ENCODE assay signal across 1 cellular context in the genomic region with DNA sequence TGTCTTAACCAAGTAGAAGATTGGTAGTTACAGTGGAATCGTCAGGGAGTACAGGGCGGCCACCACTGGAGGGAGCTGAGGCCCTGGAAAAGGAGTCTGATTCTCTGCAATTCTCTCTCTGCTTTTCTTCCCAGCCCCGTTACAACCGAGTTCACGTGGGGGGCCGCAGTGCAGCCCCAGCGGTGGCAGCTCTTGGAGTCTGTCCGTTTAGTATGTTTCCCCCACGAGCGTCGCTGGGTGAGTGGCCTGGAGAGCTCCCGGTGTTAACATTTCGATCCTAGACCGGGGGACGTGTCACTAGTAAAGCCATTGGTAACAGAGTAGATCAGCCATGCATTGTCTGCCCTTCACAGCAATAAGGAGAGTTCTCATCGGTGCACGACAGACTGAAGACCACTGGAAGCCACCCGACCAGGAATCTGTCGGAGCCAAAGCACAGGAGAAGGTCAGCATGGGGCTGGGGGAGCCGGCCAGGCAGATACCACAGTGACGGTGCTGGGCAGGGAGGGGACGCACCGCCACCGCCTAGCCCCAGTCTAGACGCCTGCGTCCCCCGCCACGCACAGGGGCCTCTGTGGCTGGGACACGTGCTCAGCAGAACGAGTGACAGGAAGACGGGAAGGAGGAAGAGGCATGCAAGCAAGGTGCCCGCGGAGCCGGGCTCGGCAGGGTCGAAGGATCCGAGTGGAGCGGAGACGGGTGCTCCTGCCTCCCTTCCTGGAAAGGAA.
TF ChIP-seq lines count a peak whose summit lies in the region.

No MANE protein-coding gene starts in this region.

TF ChIP-seq in HepG2, 621 proteins besides CTCF, POLR2A, EP300 and RAD21 (continued from another document):
- TF ChIP-seq BATF2 (CRISPR knock-in tag; IDR thresholded peaks at IDR 0.05): 0 out of 2 replicates have a peak, but pooled peaks have one; percentile 56
- TF ChIP-seq NCOR1 (IDR thresholded peaks at IDR 0.05; ENCODE audit: borderline replicate concordance, low read length): 0 out of 2 replicates have a peak, but pooled peaks have one; percentile 29
- no peak for TF ChIP-seq RAD51 (IDR thresholded peaks at IDR 0.05; ENCODE audit: borderline replicate concordance)
- no peak for TF ChIP-seq SP2 (CRISPR knock-in tag; IDR thresholded peaks at IDR 0.05)
- TF ChIP-seq SPEN (CRISPR knock-in tag; IDR thresholded peaks at IDR 0.05; ENCODE audit: low read depth): no peak
- TF ChIP-seq TMF1 (CRISPR knock-in tag; IDR thresholded peaks at IDR 0.05; ENCODE audit: low read depth): no peak
- no peak for TF ChIP-seq RNF2 (conservative IDR thresholded peaks at IDR 0.05; ENCODE audit: low read depth)
- no peak for TF ChIP-seq E2F1 (CRISPR knock-in tag; IDR thresholded peaks at IDR 0.05)
- TF ChIP-seq SMC3 (IDR thresholded peaks at IDR 0.05; ENCODE audit: low read length): peak; percentile 43; the same call in 1 of the 2 replicates
